Comparison of ENCODE assay signal across 1 cellular context in the genomic region with DNA sequence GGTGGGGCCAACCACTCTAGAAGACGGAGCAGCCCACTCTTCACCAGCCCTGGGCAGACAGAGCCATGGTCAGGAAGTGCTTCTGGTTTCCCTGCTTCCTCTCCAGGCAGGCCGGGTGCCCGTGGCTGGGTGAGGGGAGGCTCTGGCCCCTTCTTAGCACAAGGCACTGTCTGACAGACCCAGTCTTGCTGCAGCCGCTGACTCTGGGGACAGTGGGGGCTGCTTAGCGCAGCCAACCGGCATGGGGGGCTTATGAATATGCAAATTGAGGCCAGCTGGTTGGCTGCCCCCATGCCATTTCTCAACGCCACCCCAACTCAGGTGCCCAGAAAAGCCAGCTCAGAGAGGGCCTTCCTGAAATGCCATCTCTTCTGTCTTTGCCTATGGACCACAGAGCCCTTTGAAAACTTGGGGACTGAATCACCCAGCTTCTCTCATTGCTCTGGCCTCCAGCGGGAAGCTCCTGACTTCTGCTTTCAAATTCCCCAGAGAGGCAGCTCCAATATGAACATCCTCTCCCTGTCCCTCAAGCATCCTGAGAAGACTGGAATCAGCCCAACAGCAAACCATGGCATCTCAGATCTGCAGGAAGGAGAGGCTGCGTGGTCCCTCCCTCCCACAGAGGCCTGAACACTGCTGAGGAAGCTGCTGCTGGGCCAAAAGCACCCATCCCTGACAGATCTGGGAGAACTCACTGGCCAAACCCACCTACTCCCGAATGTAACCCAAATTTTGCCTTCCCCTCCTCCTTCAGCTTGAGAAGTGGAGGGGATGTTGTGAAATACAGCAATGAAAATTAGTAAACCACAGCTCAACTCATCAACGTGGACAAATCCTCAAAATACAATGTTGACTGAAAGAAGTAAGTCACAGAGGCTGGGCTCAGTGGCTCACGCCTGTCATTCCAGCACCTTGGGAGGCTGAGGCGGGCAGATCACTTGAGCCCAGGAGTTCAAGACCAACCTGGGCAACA.
TF ChIP-seq lines count a peak whose summit lies in the region.

A gene with protein sequence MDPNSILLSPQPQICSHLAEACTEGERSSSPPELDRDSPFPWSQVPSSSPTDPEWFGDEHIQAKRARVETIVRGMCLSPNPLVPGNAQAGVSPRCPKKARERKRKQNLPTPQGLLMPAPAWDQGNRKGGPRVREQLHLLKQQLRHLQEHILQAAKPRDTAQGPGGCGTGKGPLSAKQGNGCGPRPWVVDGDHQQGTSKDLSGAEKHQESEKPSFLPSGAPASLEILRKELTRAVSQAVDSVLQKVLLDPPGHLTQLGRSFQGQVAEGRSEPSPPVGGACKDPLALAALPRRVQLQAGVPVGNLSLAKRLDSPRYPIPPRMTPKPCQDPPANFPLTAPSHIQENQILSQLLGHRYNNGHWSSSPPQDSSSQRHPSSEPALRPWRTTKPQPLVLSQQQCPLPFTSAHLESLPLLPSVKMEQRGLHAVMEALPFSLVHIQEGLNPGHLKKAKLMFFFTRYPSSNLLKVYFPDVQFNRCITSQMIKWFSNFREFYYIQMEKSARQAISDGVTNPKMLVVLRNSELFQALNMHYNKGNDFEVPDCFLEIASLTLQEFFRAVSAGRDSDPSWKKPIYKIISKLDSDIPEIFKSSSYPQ (minus strand): TSS at position 205 of the 973 bp plus-strand sequence. CDS start 12,311 bp downstream, outside the sequence.

TF ChIP-seq in H1, 55 proteins besides CTCF, POLR2A, EP300 and RAD21:
- TF ChIP-seq, protein P1, sequence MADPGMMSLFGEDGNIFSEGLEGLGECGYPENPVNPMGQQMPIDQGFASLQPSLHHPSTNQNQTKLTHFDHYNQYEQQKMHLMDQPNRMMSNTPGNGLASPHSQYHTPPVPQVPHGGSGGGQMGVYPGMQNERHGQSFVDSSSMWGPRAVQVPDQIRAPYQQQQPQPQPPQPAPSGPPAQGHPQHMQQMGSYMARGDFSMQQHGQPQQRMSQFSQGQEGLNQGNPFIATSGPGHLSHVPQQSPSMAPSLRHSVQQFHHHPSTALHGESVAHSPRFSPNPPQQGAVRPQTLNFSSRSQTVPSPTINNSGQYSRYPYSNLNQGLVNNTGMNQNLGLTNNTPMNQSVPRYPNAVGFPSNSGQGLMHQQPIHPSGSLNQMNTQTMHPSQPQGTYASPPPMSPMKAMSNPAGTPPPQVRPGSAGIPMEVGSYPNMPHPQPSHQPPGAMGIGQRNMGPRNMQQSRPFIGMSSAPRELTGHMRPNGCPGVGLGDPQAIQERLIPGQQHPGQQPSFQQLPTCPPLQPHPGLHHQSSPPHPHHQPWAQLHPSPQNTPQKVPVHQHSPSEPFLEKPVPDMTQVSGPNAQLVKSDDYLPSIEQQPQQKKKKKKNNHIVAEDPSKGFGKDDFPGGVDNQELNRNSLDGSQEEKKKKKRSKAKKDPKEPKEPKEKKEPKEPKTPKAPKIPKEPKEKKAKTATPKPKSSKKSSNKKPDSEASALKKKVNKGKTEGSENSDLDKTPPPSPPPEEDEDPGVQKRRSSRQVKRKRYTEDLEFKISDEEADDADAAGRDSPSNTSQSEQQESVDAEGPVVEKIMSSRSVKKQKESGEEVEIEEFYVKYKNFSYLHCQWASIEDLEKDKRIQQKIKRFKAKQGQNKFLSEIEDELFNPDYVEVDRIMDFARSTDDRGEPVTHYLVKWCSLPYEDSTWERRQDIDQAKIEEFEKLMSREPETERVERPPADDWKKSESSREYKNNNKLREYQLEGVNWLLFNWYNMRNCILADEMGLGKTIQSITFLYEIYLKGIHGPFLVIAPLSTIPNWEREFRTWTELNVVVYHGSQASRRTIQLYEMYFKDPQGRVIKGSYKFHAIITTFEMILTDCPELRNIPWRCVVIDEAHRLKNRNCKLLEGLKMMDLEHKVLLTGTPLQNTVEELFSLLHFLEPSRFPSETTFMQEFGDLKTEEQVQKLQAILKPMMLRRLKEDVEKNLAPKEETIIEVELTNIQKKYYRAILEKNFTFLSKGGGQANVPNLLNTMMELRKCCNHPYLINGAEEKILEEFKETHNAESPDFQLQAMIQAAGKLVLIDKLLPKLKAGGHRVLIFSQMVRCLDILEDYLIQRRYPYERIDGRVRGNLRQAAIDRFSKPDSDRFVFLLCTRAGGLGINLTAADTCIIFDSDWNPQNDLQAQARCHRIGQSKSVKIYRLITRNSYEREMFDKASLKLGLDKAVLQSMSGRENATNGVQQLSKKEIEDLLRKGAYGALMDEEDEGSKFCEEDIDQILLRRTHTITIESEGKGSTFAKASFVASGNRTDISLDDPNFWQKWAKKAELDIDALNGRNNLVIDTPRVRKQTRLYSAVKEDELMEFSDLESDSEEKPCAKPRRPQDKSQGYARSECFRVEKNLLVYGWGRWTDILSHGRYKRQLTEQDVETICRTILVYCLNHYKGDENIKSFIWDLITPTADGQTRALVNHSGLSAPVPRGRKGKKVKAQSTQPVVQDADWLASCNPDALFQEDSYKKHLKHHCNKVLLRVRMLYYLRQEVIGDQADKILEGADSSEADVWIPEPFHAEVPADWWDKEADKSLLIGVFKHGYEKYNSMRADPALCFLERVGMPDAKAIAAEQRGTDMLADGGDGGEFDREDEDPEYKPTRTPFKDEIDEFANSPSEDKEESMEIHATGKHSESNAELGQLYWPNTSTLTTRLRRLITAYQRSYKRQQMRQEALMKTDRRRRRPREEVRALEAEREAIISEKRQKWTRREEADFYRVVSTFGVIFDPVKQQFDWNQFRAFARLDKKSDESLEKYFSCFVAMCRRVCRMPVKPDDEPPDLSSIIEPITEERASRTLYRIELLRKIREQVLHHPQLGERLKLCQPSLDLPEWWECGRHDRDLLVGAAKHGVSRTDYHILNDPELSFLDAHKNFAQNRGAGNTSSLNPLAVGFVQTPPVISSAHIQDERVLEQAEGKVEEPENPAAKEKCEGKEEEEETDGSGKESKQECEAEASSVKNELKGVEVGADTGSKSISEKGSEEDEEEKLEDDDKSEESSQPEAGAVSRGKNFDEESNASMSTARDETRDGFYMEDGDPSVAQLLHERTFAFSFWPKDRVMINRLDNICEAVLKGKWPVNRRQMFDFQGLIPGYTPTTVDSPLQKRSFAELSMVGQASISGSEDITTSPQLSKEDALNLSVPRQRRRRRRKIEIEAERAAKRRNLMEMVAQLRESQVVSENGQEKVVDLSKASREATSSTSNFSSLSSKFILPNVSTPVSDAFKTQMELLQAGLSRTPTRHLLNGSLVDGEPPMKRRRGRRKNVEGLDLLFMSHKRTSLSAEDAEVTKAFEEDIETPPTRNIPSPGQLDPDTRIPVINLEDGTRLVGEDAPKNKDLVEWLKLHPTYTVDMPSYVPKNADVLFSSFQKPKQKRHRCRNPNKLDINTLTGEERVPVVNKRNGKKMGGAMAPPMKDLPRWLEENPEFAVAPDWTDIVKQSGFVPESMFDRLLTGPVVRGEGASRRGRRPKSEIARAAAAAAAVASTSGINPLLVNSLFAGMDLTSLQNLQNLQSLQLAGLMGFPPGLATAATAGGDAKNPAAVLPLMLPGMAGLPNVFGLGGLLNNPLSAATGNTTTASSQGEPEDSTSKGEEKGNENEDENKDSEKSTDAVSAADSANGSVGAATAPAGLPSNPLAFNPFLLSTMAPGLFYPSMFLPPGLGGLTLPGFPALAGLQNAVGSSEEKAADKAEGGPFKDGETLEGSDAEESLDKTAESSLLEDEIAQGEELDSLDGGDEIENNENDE (IDR thresholded peaks at IDR 0.05; ENCODE audit: insufficient replicate concordance, low read length) = no peak
- TF ChIP-seq KDM1A (IDR thresholded peaks at IDR 0.05; ENCODE audit: borderline replicate concordance, low read length) (no peak), SP2 (IDR thresholded peaks at IDR 0.05; ENCODE audit: low read length) (no peak), EGR1 (IDR thresholded peaks at IDR 0.05; ENCODE audit: borderline replicate concordance, low read depth, low read length) (no peak), CBX5 (IDR thresholded peaks at IDR 0.05; ENCODE audit: low read depth, low read length) (no peak), TCF12 (IDR thresholded peaks at IDR 0.05; ENCODE audit: low read depth, low read length) (no peak), SIRT6 (IDR thresholded peaks at IDR 0.05; ENCODE audit: low read length) (no peak), FOSL1 (IDR thresholded peaks at IDR 0.05; ENCODE audit: insufficient read depth, low read depth, low read length) (no peak), MAFK (IDR thresholded peaks at IDR 0.05; ENCODE audit: low read depth, low read length) (no peak), HDAC6 (IDR thresholded peaks at IDR 0.05; ENCODE audit: low read depth, low read length) (no peak), ASH2L (IDR thresholded peaks at IDR 0.05; ENCODE audit: low read length) (no peak), KDM5A (IDR thresholded peaks at IDR 0.05; ENCODE audit: low read length) (no peak), SAP30 (IDR thresholded peaks at IDR 0.05; ENCODE audit: insufficient read depth, insufficient replicate concordance, low read length) (no peak), SUZ12 (IDR thresholded peaks at IDR 0.05; ENCODE audit: low read length) (no peak), RXRA (IDR thresholded peaks at IDR 0.05; ENCODE audit: insufficient read depth, low read depth, low read length) (no peak)
- TF ChIP-seq, protein P2, sequence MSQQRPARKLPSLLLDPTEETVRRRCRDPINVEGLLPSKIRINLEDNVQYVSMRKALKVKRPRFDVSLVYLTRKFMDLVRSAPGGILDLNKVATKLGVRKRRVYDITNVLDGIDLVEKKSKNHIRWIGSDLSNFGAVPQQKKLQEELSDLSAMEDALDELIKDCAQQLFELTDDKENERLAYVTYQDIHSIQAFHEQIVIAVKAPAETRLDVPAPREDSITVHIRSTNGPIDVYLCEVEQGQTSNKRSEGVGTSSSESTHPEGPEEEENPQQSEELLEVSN (IDR thresholded peaks at IDR 0.05) = no peak
